1 cellular context compared by ENCODE assay signal in genomic region chr21:46604975-46605758, GRCh38.
TF ChIP-seq lines count a peak whose summit lies in the region.

Gene S100B (minus strand): TSS chr21:46605082. CDS start chr21:46602415, 2,667 bp downstream.

TF ChIP-seq in HEK293, 187 proteins besides CTCF, POLR2A, EP300 and RAD21 (continued from another document):
- TF ChIP-seq PRDM10 (tag by site-specific recombination; IDR thresholded peaks at IDR 0.05) (peak; percentile 75), EGR2 (tag by site-specific recombination; IDR thresholded peaks at IDR 0.05; ENCODE audit: low read depth) (peak; percentile 88), HOXC10 (CRISPR knock-in tag; IDR thresholded peaks at IDR 0.05) (no peak), ZBTB8A (tag by site-specific recombination; IDR thresholded peaks at IDR 0.05) (peak; percentile 63)
